1 cellular context compared by ENCODE assay signal in genomic region chr7:22442187-22442886, GRCh38.
A peak's percentile ranks its signal among the peaks of the same experiment; 100 is the strongest.
TF ChIP-seq lines count a peak whose summit lies in the region.

No MANE protein-coding gene starts in this region.

TF ChIP-seq in HepG2, 621 proteins besides CTCF, POLR2A, EP300 and RAD21 (continued from another document and continues in another):
- TF ChIP-seq NR0B2 (CRISPR knock-in tag; IDR thresholded peaks at IDR 0.05), result no peak
- peak; percentile 26; the same call in 1 of the 2 replicates for TF ChIP-seq STAG1 (CRISPR knock-in tag; IDR thresholded peaks at IDR 0.05)
- peak; percentile 65 for TF ChIP-seq GABPB1 (CRISPR knock-in tag; IDR thresholded peaks at IDR 0.05)
- peak; percentile 93 for TF ChIP-seq ZNF580 (CRISPR knock-in tag; IDR thresholded peaks at IDR 0.05; ENCODE audit: borderline replicate concordance, low read depth)
- peak; percentile 94 for TF ChIP-seq ZBTB38 (CRISPR knock-in tag; IDR thresholded peaks at IDR 0.05)
- TF ChIP-seq TSC22D2 (CRISPR knock-in tag; IDR thresholded peaks at IDR 0.05; ENCODE audit: borderline replicate concordance), result no peak
- TF ChIP-seq NFAT5 (CRISPR knock-in tag; IDR thresholded peaks at IDR 0.05), result no peak
- TF ChIP-seq KDM6A (CRISPR knock-in tag; IDR thresholded peaks at IDR 0.05; ENCODE audit: low read depth), result peak; percentile 81
- TF ChIP-seq DMAP1 (CRISPR knock-in tag; IDR thresholded peaks at IDR 0.05), result peak; percentile 75
- TF ChIP-seq SP1 (IDR thresholded peaks at IDR 0.05), result no peak
- TF ChIP-seq SP1 (CRISPR knock-in tag; IDR thresholded peaks at IDR 0.05), result no peak; the same call in 1 of the 2 replicates
- no peak; the same call in 1 of the 2 replicates for TF ChIP-seq ZKSCAN5 (CRISPR knock-in tag; IDR thresholded peaks at IDR 0.05)
- peak; percentile 82 for TF ChIP-seq ZBTB34 (CRISPR knock-in tag; IDR thresholded peaks at IDR 0.05)
- peak; percentile 45; the same call in 1 of the 2 replicates for TF ChIP-seq ZNF800 (CRISPR knock-in tag; IDR thresholded peaks at IDR 0.05)
- TF ChIP-seq FOXO4 (CRISPR knock-in tag; conservative IDR thresholded peaks at IDR 0.05), result no peak
- peak; percentile 95 for TF ChIP-seq ZNF614 (CRISPR knock-in tag; IDR thresholded peaks at IDR 0.05; ENCODE audit: borderline replicate concordance)
- no peak for TF ChIP-seq ZNF333 (CRISPR knock-in tag; IDR thresholded peaks at IDR 0.05; ENCODE audit: borderline replicate concordance)
- TF ChIP-seq ZZZ3 (CRISPR knock-in tag; IDR thresholded peaks at IDR 0.05; ENCODE audit: borderline replicate concordance), result 0 out of 2 replicates have a peak, but pooled peaks have one; percentile 42
- TF ChIP-seq ZIK1 (CRISPR knock-in tag; IDR thresholded peaks at IDR 0.05; ENCODE audit: borderline replicate concordance, low read depth), result no peak
- peak; percentile 89 for TF ChIP-seq ZMAT3 (CRISPR knock-in tag; conservative IDR thresholded peaks at IDR 0.05)
- TF ChIP-seq ETS1 (CRISPR knock-in tag; IDR thresholded peaks at IDR 0.05), result no peak
- no peak for TF ChIP-seq GRHL1 (CRISPR knock-in tag; conservative IDR thresholded peaks at IDR 0.05)
- TF ChIP-seq POLR2AphosphoS2 (IDR thresholded peaks at IDR 0.05; ENCODE audit: low read depth, low read length), result no peak
- TF ChIP-seq ZNF512 (CRISPR knock-in tag; IDR thresholded peaks at IDR 0.05), result no peak
- TF ChIP-seq SRSF4 (IDR thresholded peaks at IDR 0.05; ENCODE audit: low read depth, low read length, poor library complexity, severe bottlenecking), result no peak
- no peak for TF ChIP-seq TCF12 (IDR thresholded peaks at IDR 0.05)
- peak; percentile 86; the same call in 1 of the 2 replicates for TF ChIP-seq TCF12 (CRISPR knock-in tag; IDR thresholded peaks at IDR 0.05)
- TF ChIP-seq ZNF350 (CRISPR knock-in tag; IDR thresholded peaks at IDR 0.05; ENCODE audit: borderline replicate concordance, low read depth), result peak; percentile 85
- no peak for TF ChIP-seq SIN3B (IDR thresholded peaks at IDR 0.05; ENCODE audit: low read length)
- TF ChIP-seq ZNF674 (CRISPR knock-in tag; IDR thresholded peaks at IDR 0.05; ENCODE audit: low read depth), result no peak
- TF ChIP-seq ZBTB37 (CRISPR knock-in tag; IDR thresholded peaks at IDR 0.05), result peak; percentile 95
- peak; percentile 91 for TF ChIP-seq ERF (CRISPR knock-in tag; IDR thresholded peaks at IDR 0.05)
- peak; percentile 99 for TF ChIP-seq ETV5 (CRISPR knock-in tag; IDR thresholded peaks at IDR 0.05; ENCODE audit: borderline replicate concordance)
- no peak for TF ChIP-seq HINFP (CRISPR knock-in tag; IDR thresholded peaks at IDR 0.05; ENCODE audit: low read depth)
- TF ChIP-seq SNRNP70 (IDR thresholded peaks at IDR 0.05; ENCODE audit: low read depth, low read length), result no peak
- peak; percentile 74; the same call in 1 of the 2 replicates for TF ChIP-seq CERS6 (CRISPR knock-in tag; IDR thresholded peaks at IDR 0.05)
- peak; percentile 89 for TF ChIP-seq ARNTL (CRISPR knock-in tag; IDR thresholded peaks at IDR 0.05)
- TF ChIP-seq ZNF335 (CRISPR knock-in tag; IDR thresholded peaks at IDR 0.05), result peak; percentile 77
